Comparison of ENCODE assay signal across 14 cellular contexts in the genomic region with DNA sequence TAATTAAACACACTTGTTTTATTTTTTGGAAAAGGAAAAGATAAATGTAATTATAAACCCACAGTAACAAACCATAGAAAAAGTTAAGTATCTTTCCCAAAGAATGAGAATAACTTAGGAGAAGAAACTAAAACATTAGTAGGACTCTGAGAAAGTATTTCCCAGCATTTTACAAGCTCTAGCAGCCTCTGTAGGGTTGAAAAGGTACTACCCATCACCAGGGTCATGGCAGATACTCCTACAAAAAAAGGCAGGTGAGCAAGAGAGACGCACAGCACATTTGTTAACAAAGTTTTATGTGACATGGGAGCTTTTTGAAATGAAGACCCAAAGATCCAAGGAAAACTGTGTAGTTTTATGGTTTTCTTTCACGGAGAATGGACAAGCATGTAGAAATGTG.
DNase-seq lines count a peak whose midpoint lies in the region; ATAC-seq, FAIRE-seq and TF ChIP-seq lines count a peak whose summit lies in the region.
"Had no signal": no experiment of that assay in that cellular context is flagged by ENCODE, and none has a peak within 500 bp of the region (broad histone marks: within the 10 kb centered on the region; RNA-seq: fewer than 3 reads in every experiment).

No MANE protein-coding gene starts in this region.

- BruUV-seq in Caco-2 (replicated peaks; lab: Mats Ljungman, UMichigan) = no TSS peak
- no TSS peak for BruUV-seq in HCT116 (replicated peaks; lab: Mats Ljungman, UMichigan)

- H3K4me1 Mint-ChIP-seq in Caco-2 (ENCODE audit: low read depth, unreplicated experiment) = peaks cover 50% of the 10 kb centered on the region

- peak overlapping the region; percentile 12 for H3K27ac Mint-ChIP-seq in Caco-2 (ENCODE audit: unreplicated experiment)
- H3K27ac Mint-ChIP-seq: activated CD8-positive, alpha-beta memory T cell treated with anti-CD3 and anti-CD28 coated beads, Interleukin-2, amount 10 ng/mL, durations not matched to agents 7 days and 5 days had no signal

- no peaks in the 10 kb centered on the region for H3K79me2 ChIP-seq in HCT116 (ENCODE audit: insufficient read depth, low read length)

- H3K9me3 ChIP-seq in Caco-2 = peaks cover 7% of the 10 kb centered on the region; the same call in 1 of the 2 replicates
- no peaks in the 10 kb centered on the region for H3K9me3 ChIP-seq in HCT116 (ENCODE audit: control insufficient read depth in 1 of 2, insufficient read depth in 1 of 2, low read depth in 1 of 2, low read length in 2 of 2)
- no peaks in the 10 kb centered on the region for H3K9me3 ChIP-seq in WERI-Rb-1 (ENCODE audit: severe bottlenecking)
- no peaks in the 10 kb centered on the region for H3K9me3 ChIP-seq in kidney (ENCODE audit: control insufficient read depth in 1 of 2, low read length in 2 of 2)
- no peaks in the 10 kb centered on the region for H3K9me3 ChIP-seq in heart left ventricle
- H3K9me3 ChIP-seq: lower lobe of right lung, spleen had no signal

- peak; percentile 15; the same call in 1 of the 2 replicates for TF ChIP-seq RAD21 in HCT116 (IDR thresholded peaks at IDR 0.05; ENCODE audit: low read depth)

- H3K9me3 Mint-ChIP-seq in Caco-2 (ENCODE audit: unreplicated experiment) = no peaks in the 10 kb centered on the region

- no peaks in the 10 kb centered on the region for H4K20me1 ChIP-seq in HCT116 (ENCODE audit: insufficient read depth)

- H3K4me1 ChIP-seq in Caco-2 (peaks cover 72% of the 10 kb centered on the region), HCT116 (ENCODE audit: control insufficient read depth in 1 of 2, insufficient read depth in 2 of 2, low read length in 2 of 2) (no peaks in the 10 kb centered on the region), kidney (ENCODE audit: control insufficient read depth in 1 of 2, insufficient read depth in 1 of 2, low read depth in 1 of 2, low read length in 2 of 2) (peaks cover 8 to 12% of the 10 kb centered on the region in 2 donors), heart left ventricle (no peaks in the 10 kb centered on the region)

- TF ChIP-seq CTCF in Caco-2 (IDR thresholded peaks at IDR 0.05; ENCODE audit: insufficient read depth in 1 of 2, low read depth in 1 of 2, low read length in 1 of 2, severe bottlenecking in 1 of 2, unreplicated experiment in 1 of 2) (peak; percentile 39 to 73), HCT116 (IDR thresholded peaks at IDR 0.05 in 2 of 3, conservative IDR thresholded peaks at IDR 0.05 in 1 of 3; ENCODE audit: borderline replicate concordance in 1 of 3, insufficient read depth in 1 of 3, low read depth in 2 of 3, low read length in 2 of 3) (peak in 2 of 3 experiments; percentile 32 to 36; a peak in 4 of 6 replicates), WERI-Rb-1 (IDR thresholded peaks at IDR 0.05; ENCODE audit: low read depth, low read length) (peak; percentile 18; the same call in 1 of the 2 replicates), kidney (IDR thresholded peaks at IDR 0.05; ENCODE audit: borderline replicate concordance, extremely low read depth, insufficient read depth) (peak; percentile 12), heart left ventricle (IDR thresholded peaks at IDR 0.05) (peak in 1 of 12 donors; percentile 6)

- RAD21 ChIA-PET in HCT116 (lab: Charles Lee; ENCODE audit: low non-redundant PET in 1 of 2, low total read pairs in 2 of 2, uncharacterized antibody in 2 of 2, unreplicated experiment in 2 of 2) = no interaction called here

- H3K36me3 ChIP-seq in Caco-2 (ENCODE audit: control insufficient read depth, insufficient read depth, low read length) = no peaks in the 10 kb centered on the region
- no peaks in the 10 kb centered on the region for H3K36me3 ChIP-seq in HCT116 (ENCODE audit: control insufficient read depth in 1 of 2, insufficient read depth in 2 of 2, low read length in 2 of 2)
- no peaks in the 10 kb centered on the region for H3K36me3 ChIP-seq in WERI-Rb-1
- H3K36me3 ChIP-seq in kidney (ENCODE audit: control insufficient read depth in 1 of 2, insufficient read depth in 2 of 2, low read length in 2 of 2) = no peaks in the 10 kb centered on the region
- H3K36me3 ChIP-seq in heart left ventricle = no peaks in the 10 kb centered on the region
- H3K36me3 ChIP-seq: lower lobe of right lung, spleen had no signal

- no peaks in the 10 kb centered on the region for H3K9me2 ChIP-seq in HCT116 (ENCODE audit: insufficient read depth)

- H3K9ac ChIP-seq in HCT116 (ENCODE audit: low read length) (no peak overlapping the region), kidney (ENCODE audit: low read length in 2 of 2) (no peak overlapping the region)

- 0 out of 2 replicates have a peak, but pooled peaks have one; percentile 46 for ATAC-seq in HCT116
- no peak for ATAC-seq in GM19455 (IDR thresholded peaks at IDR 0.05; ENCODE audit: unreplicated experiment)
- no peak for ATAC-seq in heart left ventricle
- ATAC-seq in HG03432 (IDR thresholded peaks at IDR 0.05; ENCODE audit: unreplicated experiment) = no peak
- ATAC-seq: activated CD8-positive, alpha-beta memory T cell treated with anti-CD3 and anti-CD28 coated beads, Interleukin-2, amount 10 ng/mL, durations not matched to agents 7 days and 5 days; lower lobe of right lung had no signal

- POLR2A ChIA-PET in Caco-2 (lab: Charles Lee) (no interaction called here), HCT116 (lab: Charles Lee) (no interaction called here)

- no peak for TF ChIP-seq POLR2A in HCT116 (IDR thresholded peaks at IDR 0.05; ENCODE audit: borderline replicate concordance, extremely low read depth, insufficient read depth, insufficient read length)
- no peak for TF ChIP-seq POLR2A in heart left ventricle (IDR thresholded peaks at IDR 0.05)

- 55 to 61% (median 58%) methylated on average over 2 of the region's 2 CpGs for WGBS in heart left ventricle, 4 donors

- no peaks in the 10 kb centered on the region for H3K36me3 Mint-ChIP-seq in Caco-2 (ENCODE audit: insufficient read depth, unreplicated experiment)
- H3K36me3 Mint-ChIP-seq: activated CD8-positive, alpha-beta memory T cell treated with anti-CD3 and anti-CD28 coated beads, Interleukin-2, amount 10 ng/mL, durations not matched to agents 7 days and 5 days had no signal

- H3K4me2 ChIP-seq in HCT116 (ENCODE audit: low read length) = no peak overlapping the region

- CTCF ChIA-PET in Caco-2 (lab: Charles Lee) = interaction anchor here (0.5 to 1.0 kb wide), 3 partner anchors 19 to 1040 kb away, joined by 3 to 6 read pairs (median 3); no protein-coding TSS in a partner anchor
- CTCF ChIA-PET in HCT116 (lab: Charles Lee) = no interaction called here

- no peaks in the 10 kb centered on the region for H3K27me3 Mint-ChIP-seq in Caco-2 (ENCODE audit: insufficient read depth, unreplicated experiment)

- H3K4me3 Mint-ChIP-seq in Caco-2 (ENCODE audit: unreplicated experiment) = no peak overlapping the region
- H3K4me3 Mint-ChIP-seq: activated CD8-positive, alpha-beta memory T cell treated with anti-CD3 and anti-CD28 coated beads, Interleukin-2, amount 10 ng/mL, durations not matched to agents 7 days and 5 days had no signal

- no peak for FAIRE-seq in kidney (lab: Jason Lieb, UNC)

- no peak overlapping the region for H3K27ac ChIP-seq in HCT116 (ENCODE audit: low read depth, low read length)
- no peak overlapping the region for H3K27ac ChIP-seq in WERI-Rb-1
- H3K27ac ChIP-seq in kidney (ENCODE audit: low read depth in 2 of 2, low read length in 2 of 2) = no peak overlapping the region
- H3K27ac ChIP-seq in heart left ventricle = no peak overlapping the region
- H3K27ac ChIP-seq: lower lobe of right lung, spleen had no signal

- DNase-seq in Caco-2 (no peak), HCT116 (ENCODE audit: low read depth, low spot score) (no peak), WERI-Rb-1 (no peak), kidney (no peak), C1 segment of cervical spinal cord (lab: John Stamatoyannopoulos, UW) (no peak), heart left ventricle (no peak)
- DNase-seq: activated CD8-positive, alpha-beta memory T cell treated with anti-CD3 and anti-CD28 coated beads, Interleukin-2, amount 10 ng/mL, durations not matched to agents 7 days and 5 days; activated naive CD4-positive, alpha-beta T cell treated with Interleukin-2 at 50 U/mL for 16 hours; KBM-7; lower lobe of right lung; NCI-H1694; spleen had no signal

- H3K27me3 ChIP-seq in Caco-2 (replicated peaks; ENCODE audit: control insufficient read depth, insufficient read depth, low read length) (no peaks in the 10 kb centered on the region), HCT116 (ENCODE audit: insufficient read depth, low read length) (no peaks in the 10 kb centered on the region), WERI-Rb-1 (ENCODE audit: insufficient read depth, low read depth, severe bottlenecking) (no peaks in the 10 kb centered on the region), heart left ventricle (peaks cover 0 to 4% (median 0%) of the 10 kb centered on the region in 9 donors)
- H3K27me3 ChIP-seq: spleen had no signal

- intact Hi-C loops in Caco-2 (cut with micrococcal nuclease; ENCODE audit: unreplicated experiment) (loop anchor here (1.0 to 10.0 kb wide), 4 partner anchors 19 to 391 kb away; a partner anchor contains a TSS), HCT116 (cut with micrococcal nuclease) (no loop called here), kidney (cut with DNase I) (no loop called here), heart left ventricle (cut with DNase I) (no loop called here)

- H2AFZ ChIP-seq in HCT116 (ENCODE audit: low read depth, low read length, poor library complexity, severe bottlenecking) = no peak overlapping the region

- H3K4me3 ChIP-seq in Caco-2 (ENCODE audit: low read depth, low read length) (no peak overlapping the region), HCT116 (replicated peaks in 1 of 2; ENCODE audit: low read depth in 1 of 2, low read length in 2 of 2) (no peak overlapping the region), WERI-Rb-1 (ENCODE audit: low read depth, low read length) (no peak overlapping the region), kidney (ENCODE audit: low read length in 2 of 2) (no peak overlapping the region), heart left ventricle (no peak overlapping the region)
- H3K4me3 ChIP-seq: lower lobe of right lung, spleen had no signal

TF ChIP-seq in HCT116, 20 proteins besides CTCF, POLR2A, EP300 and RAD21 (continues in another document):
- TF ChIP-seq ELF1 (IDR thresholded peaks at IDR 0.05; ENCODE audit: borderline replicate concordance, low read depth) (no peak), FOSL1 (IDR thresholded peaks at IDR 0.05; ENCODE audit: low read depth) (no peak)
